In genomic region chr11:93543292-93543977, GRCh38 we compare ENCODE assay signal across 8 cellular contexts. TPM values are rescaled to one million over a fixed set of nuclear protein-coding genes. Genes with fewer than 3 reads are reported as not detected.
A peak's percentile ranks its signal among the peaks of the same experiment; 100 is the strongest.
DNase-seq lines count a peak whose midpoint lies in the region; ATAC-seq and TF ChIP-seq lines count a peak whose summit lies in the region.

Gene SMCO4 (minus strand): TSS chr11:93543391. CDS start chr11:93479189, 64,202 bp downstream.

- peak within 1 kb of the TSS; percentile 53 to 85 for H3K27ac Mint-ChIP-seq in natural killer cell

- H3K4me3 Mint-ChIP-seq in natural killer cell: peak within 1 kb of the TSS; percentile 95

- peaks cover 3 to 9% of the 10 kb centered on the region in 2 donors for H3K27me3 Mint-ChIP-seq in natural killer cell (ENCODE audit: low read depth in 2 of 2)

- peaks cover 18% of the 10 kb centered on the region in 2 donors for H3K4me1 Mint-ChIP-seq in natural killer cell

- peak; percentile 71 to 80 (median 73) for ATAC-seq in natural killer cell
- peak; percentile 81 for ATAC-seq in stimulated activated naive CD8-positive, alpha-beta T cell treated with anti-CD3 and anti-CD28 coated beads, Interleukin-15, Interleukin-2, amounts not matched to agents 100 U/mL and 50 U/mL, for 24 hours

- DNase-seq in EH (ENCODE audit: low read depth): peak; percentile 83
- DNase-seq in GOT3 (lab: John Stamatoyannopoulos, UW): peak; percentile 11
- peak; percentile 65 for DNase-seq in LHCN-M2 (ENCODE audit: low read depth)
- DNase-seq in RPMI8226: peak; percentile 82
- DNase-seq in activated T-helper 1 cell treated with anti-CD3 and anti-CD28 coated beads, Interleukin-2, amount 50 U/mL, for 16 hours (ENCODE audit: low read depth in 1 of 2, low spot score in 1 of 2): peak; percentile 37 to 48
- DNase-seq in fibroblast of peridontal ligament (ENCODE audit: extremely low read depth): peak; percentile 64
- peak; percentile 56 for DNase-seq in natural killer cell
- DNase-seq in stimulated activated naive CD8-positive, alpha-beta T cell treated with anti-CD3 and anti-CD28 coated beads, Interleukin-15, Interleukin-2, amounts not matched to agents 100 U/mL and 50 U/mL, for 24 hours: peak; percentile 78

- peak; percentile 36 for TF ChIP-seq CTCF in natural killer cell (IDR thresholded peaks at IDR 0.05)

- H3K36me3 Mint-ChIP-seq in natural killer cell: no peaks in the 10 kb centered on the region

- H3K9me3 Mint-ChIP-seq in natural killer cell: no peaks in the 10 kb centered on the region

- intact Hi-C loops in natural killer cell (cut with micrococcal nuclease): loop anchor here (1.0 kb wide), 1 partner anchor 309 kb away; no protein-coding TSS in a partner anchor

RNA-seq across cellular contexts. Expression of gene SMCO4, which starts in this region (rescaled TPM):
- total RNA-seq in LHCN-M2 (2014; rRNA removed): 1.6 and 3.2 TPM in 2 replicates
- 10.7 TPM for polyA plus RNA-seq in LHCN-M2 (2012)
- 1 to 10 TPM; 2.7 to 4.6 (median 3.6) TPM for total RNA-seq in natural killer cell

Comparison
In these comparisons a context has a peak if more than half of its experiments do, and no peak if none do; other contexts are left out.
1. Peak in every context shown above with its lines: DNase-seq and ATAC-seq.
2. DNase-seq: peak in every context shown above with its lines; median percentile 83 in EH; 82 in RPMI8226; 78 in stimulated activated naive CD8-positive, alpha-beta T cell treated with anti-CD3 and anti-CD28 coated beads, Interleukin-15, Interleukin-2, amounts not matched to agents 100 U/mL and 50 U/mL, for 24 hours; 65 in LHCN-M2; 64 in fibroblast of peridontal ligament; 56 in natural killer cell; 42 in activated T-helper 1 cell treated with anti-CD3 and anti-CD28 coated beads, Interleukin-2, amount 50 U/mL, for 16 hours; 11 in GOT3.